1 cellular context compared by ENCODE assay signal in genomic region chr16:29972992-29973383, GRCh38.
TF ChIP-seq lines count a peak whose summit lies in the region.

No MANE protein-coding gene starts in this region.

TF ChIP-seq in HEK293, 187 proteins besides CTCF, POLR2A, EP300 and RAD21 (continued from another document and continues in another):
- TF ChIP-seq ZNF777 (tag by site-specific recombination; IDR thresholded peaks at IDR 0.05; ENCODE audit: borderline replicate concordance) (no peak; the same call in 1 of the 2 replicates), HOXD13 (CRISPR knock-in tag; IDR thresholded peaks at IDR 0.05; ENCODE audit: borderline replicate concordance) (no peak), SP7 (tag by site-specific recombination; IDR thresholded peaks at IDR 0.05) (0 out of 2 replicates have a peak, but pooled peaks have one; percentile 10), KLF7 (tag by site-specific recombination; IDR thresholded peaks at IDR 0.05; ENCODE audit: borderline replicate concordance) (0 out of 2 replicates have a peak, but pooled peaks have one; percentile 58), ZBTB20 (tag by site-specific recombination; IDR thresholded peaks at IDR 0.05) (0 out of 2 replicates have a peak, but pooled peaks have one; percentile 20), ZNF580 (tag by site-specific recombination; IDR thresholded peaks at IDR 0.05) (peak; percentile 81; the same call in 1 of the 2 replicates), ZNF26 (tag by site-specific recombination; IDR thresholded peaks at IDR 0.05) (0 out of 2 replicates have a peak, but pooled peaks have one; percentile 36), ZNF596 (tag by site-specific recombination; IDR thresholded peaks at IDR 0.05) (no peak), ZNF473 (tag by site-specific recombination; IDR thresholded peaks at IDR 0.05) (no peak), ZNF24 (tag by site-specific recombination; IDR thresholded peaks at IDR 0.05) (0 out of 2 replicates have a peak, but pooled peaks have one; percentile 52), ZNF626 (tag by site-specific recombination; IDR thresholded peaks at IDR 0.05) (no peak), ZNF274 (IDR thresholded peaks at IDR 0.05; ENCODE audit: low read length) (no peak), ZNF274 (tag by site-specific recombination; IDR thresholded peaks at IDR 0.05; ENCODE audit: borderline replicate concordance) (no peak), REPIN1 (tag by site-specific recombination; IDR thresholded peaks at IDR 0.05; ENCODE audit: low read depth) (0 out of 2 replicates have a peak, but pooled peaks have one; percentile 29), ZNF645 (tag by site-specific recombination; IDR thresholded peaks at IDR 0.05) (no peak), ZNF501 (tag by site-specific recombination; IDR thresholded peaks at IDR 0.05) (peak; percentile 69), ZNF324 (tag by site-specific recombination; IDR thresholded peaks at IDR 0.05) (0 out of 2 replicates have a peak, but pooled peaks have one; percentile 71), MEIS1 (CRISPR knock-in tag; IDR thresholded peaks at IDR 0.05; ENCODE audit: borderline replicate concordance) (no peak), ZNF677 (tag by site-specific recombination; IDR thresholded peaks at IDR 0.05) (no peak), TCF7L2 (IDR thresholded peaks at IDR 0.05; ENCODE audit: borderline replicate concordance, low read depth, low read length) (no peak), ZNF302 (tag by site-specific recombination; IDR thresholded peaks at IDR 0.05; ENCODE audit: low read depth) (peak; percentile 20; the same call in 1 of the 2 replicates), ZNF202 (tag by site-specific recombination; IDR thresholded peaks at IDR 0.05; ENCODE audit: borderline replicate concordance) (no peak), PRDM10 (tag by site-specific recombination; IDR thresholded peaks at IDR 0.05) (no peak; the same call in 1 of the 2 replicates), ZNF654 (tag by site-specific recombination; IDR thresholded peaks at IDR 0.05; ENCODE audit: low read depth) (no peak), ZNF518A (tag by site-specific recombination; conservative IDR thresholded peaks at IDR 0.05; ENCODE audit: low read depth) (peak; percentile 52), ZNF692 (tag by site-specific recombination; IDR thresholded peaks at IDR 0.05) (0 out of 2 replicates have a peak, but pooled peaks have one; percentile 88), ZNF416 (tag by site-specific recombination; IDR thresholded peaks at IDR 0.05) (no peak), PRDM2 (tag by site-specific recombination; IDR thresholded peaks at IDR 0.05; ENCODE audit: borderline replicate concordance) (no peak), ZNF391 (tag by site-specific recombination; IDR thresholded peaks at IDR 0.05; ENCODE audit: borderline replicate concordance, low read depth) (peak; percentile 68; the same call in 1 of the 2 replicates), ZNF354C (tag by site-specific recombination; IDR thresholded peaks at IDR 0.05; ENCODE audit: borderline replicate concordance, low read depth) (0 out of 2 replicates have a peak, but pooled peaks have one; percentile 15), ZNF184 (tag by site-specific recombination; IDR thresholded peaks at IDR 0.05) (peak; percentile 24; the same call in 1 of the 2 replicates), ZNF19 (tag by site-specific recombination; IDR thresholded peaks at IDR 0.05; ENCODE audit: low read depth) (no peak), INSM2 (tag by site-specific recombination; IDR thresholded peaks at IDR 0.05) (0 out of 2 replicates have a peak, but pooled peaks have one; percentile 29), ZNF335 (tag by site-specific recombination; conservative IDR thresholded peaks at IDR 0.05) (no peak), SCRT2 (tag by site-specific recombination; IDR thresholded peaks at IDR 0.05) (no peak), ZNF155 (tag by site-specific recombination; IDR thresholded peaks at IDR 0.05) (peak; percentile 60; the same call in 1 of the 2 replicates), ZNF555 (tag by site-specific recombination; conservative IDR thresholded peaks at IDR 0.05) (no peak)
